Comparison of ENCODE assay signal across 23 cellular contexts in genomic region chr1:227559499-227559898, GRCh38. TPM values are rescaled to one million over a fixed set of nuclear protein-coding genes. Genes with fewer than 3 reads are reported as not detected.
DNase-seq lines count a peak whose midpoint lies in the region; ATAC-seq, FAIRE-seq and TF ChIP-seq lines count a peak whose summit lies in the region.
"Had no signal": no experiment of that assay in that cellular context is flagged by ENCODE, and none has a peak within 500 bp of the region (broad histone marks: within the 10 kb centered on the region; RNA-seq: fewer than 3 reads in every experiment).

No MANE protein-coding gene starts in this region.

- POLR2A ChIA-PET in K562 (lab: Yijun Ruan, JAX): interaction anchor here (0.5 to 1.4 kb wide), 2 partner anchors 10 to 133 kb away, joined by 3 to 4 read pairs; no protein-coding TSS in a partner anchor

- DNase-seq in Right ventricle myocardium superior: peak; percentile 34
- DNase-seq in Right ventricle myocardium inferior (ENCODE audit: missing footprints): no peak
- DNase-seq in K562 (ENCODE audit: extremely low read depth in 1 of 4, low spot score in 3 of 4): no peak
- DNase-seq in mucosa of descending colon: peak in 2 of 3 donors; percentile 25 to 36
- peak; percentile 43 to 73 for DNase-seq in aorta
- DNase-seq in anterior cingulate cortex (lab: John Stamatoyannopoulos, UW): no peak
- no peak for DNase-seq in stimulated activated naive CD4-positive, alpha-beta T cell (lab: John Stamatoyannopoulos, UW)
- DNase-seq: CD4-positive, alpha-beta memory T cell; EL; GM23248; KG1; MV-4-11; NCI-H1417; NCI-H187; NCI-H2107; NCI-H2227 treated with DMSO at 0.1 percent for 48 hours; NCI-H510A treated with DMSO at 0.1 percent for 48 hours; NCI-H774; SHP77 treated with DMSO at 0.1 percent for 48 hours had no signal

- no peak overlapping the region for H3K9ac ChIP-seq in K562 (ENCODE audit: insufficient read depth in 1 of 2, low read depth in 2 of 2, low read length in 2 of 2)
- H3K9ac ChIP-seq: GM23248 had no signal

- TF ChIP-seq CTCF in K562 (IDR thresholded peaks at IDR 0.05 in 2 of 3, conservative IDR thresholded peaks at IDR 0.05 in 1 of 3; ENCODE audit: insufficient read depth in 2 of 3, low read depth in 1 of 3, low read length in 3 of 3) (no peak), mucosa of descending colon (IDR thresholded peaks at IDR 0.05) (no peak)

- BruUV-seq in K562 (replicated peaks; lab: Mats Ljungman, UMichigan): no TSS peak

- H3K27ac ChIP-seq in K562 (ENCODE audit: extremely low read depth, low read depth, low read length) (no peak overlapping the region), aorta (ENCODE audit: low read depth in 1 of 2, low read length in 2 of 2) (no peak overlapping the region)
- H3K27ac ChIP-seq: GM23248 had no signal

- no peaks in the 10 kb centered on the region for H3K9me1 ChIP-seq in K562 (ENCODE audit: control insufficient read depth, insufficient read depth, low read length)

- H3K9me3 ChIP-seq in K562 (replicated peaks; ENCODE audit: control insufficient read depth, insufficient read depth, low read depth, low read length) (peaks cover 18% of the 10 kb centered on the region), mucosa of descending colon (no peaks in the 10 kb centered on the region), aorta (ENCODE audit: control insufficient read depth, low read length) (no peaks in the 10 kb centered on the region)

- H3K4me3 ChIP-seq in K562 (no peak overlapping the region), mucosa of descending colon (no peak overlapping the region), aorta (ENCODE audit: low read length in 2 of 2) (no peak overlapping the region)
- H3K4me3 ChIP-seq: GM23248 had no signal

- no peak for TF ChIP-seq EP300 in K562 (IDR thresholded peaks at IDR 0.05; ENCODE audit: low read length)

- peaks cover 0 to 5% of the 10 kb centered on the region in 2 experiments; a peak in 1 of 5 replicates for H3K27me3 ChIP-seq in K562 (ENCODE audit: control insufficient read depth in 2 of 2, insufficient read depth in 2 of 2, low read length in 2 of 2)
- no peaks in the 10 kb centered on the region for H3K27me3 ChIP-seq in aorta (ENCODE audit: control insufficient read depth in 1 of 2, insufficient read depth in 2 of 2, low read length in 1 of 2)

- TF ChIP-seq POLR2A in K562 (conservative IDR thresholded peaks at IDR 0.05): no peak

- TF ChIP-seq RAD21 in K562 (CRISPR knock-in tag; conservative IDR thresholded peaks at IDR 0.05 in 1 of 2, IDR thresholded peaks at IDR 0.05 in 1 of 2): no peak

- CTCF ChIA-PET in K562 (lab: Yijun Ruan, JAX; ENCODE audit: low intra/inter-chr PET ratio): no interaction called here

- no peak for FAIRE-seq in K562 (lab: Jason Lieb, UNC)
- FAIRE-seq: GM12891, HepG2 had no signal

- in situ Hi-C loops in K562 (cut with MboI): no loop called here

- 29% methylated on average over 27 of the region's 27 CpGs for WGBS in K562 (ENCODE audit: insufficient coverage, low coverage, missing lambda C conversion rate)
- 38% methylated on average over 21 to 27 of the region's 27 CpGs for WGBS in aorta, 2 donors

- H4K20me1 ChIP-seq in K562 (replicated peaks; ENCODE audit: control insufficient read depth, insufficient read depth, low read length): no peaks in the 10 kb centered on the region

- peaks cover 7% of the 10 kb centered on the region for H3K79me2 ChIP-seq in K562 (ENCODE audit: control insufficient read depth, insufficient read depth, low read length)

- ATAC-seq in Right ventricle myocardium superior (ENCODE audit: poor library complexity) (no peak), Right ventricle myocardium inferior (no peak), K562 (no peak), mucosa of descending colon (no peak), aorta (ENCODE audit: low FRiP score) (no peak), HG03175 (IDR thresholded peaks at IDR 0.05; ENCODE audit: unreplicated experiment) (no peak)
- ATAC-seq: HCT116, HepG2 had no signal

- H3K36me3 ChIP-seq in K562 (ENCODE audit: control insufficient read depth, insufficient read depth, low read length) (no peaks in the 10 kb centered on the region), mucosa of descending colon (ENCODE audit: low read depth) (no peaks in the 10 kb centered on the region), aorta (ENCODE audit: control insufficient read depth in 1 of 2, insufficient read depth in 2 of 2, low read length in 1 of 2) (no peaks in the 10 kb centered on the region)

- H3K4me1 ChIP-seq in K562 (replicated peaks in 1 of 2; ENCODE audit: control insufficient read depth in 2 of 2, insufficient read depth in 2 of 2, low read length in 2 of 2): peaks cover 4 to 23% of the 10 kb centered on the region in 2 experiments; a peak in 4 of 5 replicates
- H3K4me1 ChIP-seq in mucosa of descending colon (ENCODE audit: low read depth): no peaks in the 10 kb centered on the region
- H3K4me1 ChIP-seq in aorta (ENCODE audit: control insufficient read depth in 1 of 2, insufficient read depth in 2 of 2, low read length in 2 of 2): no peaks in the 10 kb centered on the region

- intact Hi-C loops in Right ventricle myocardium superior (cut with DNase I) (no loop called here), Right ventricle myocardium inferior (cut with DNase I) (no loop called here), K562 (cut with micrococcal nuclease) (no loop called here), mucosa of descending colon (cut with DNase I, micrococcal nuclease) (no loop called here), aorta (cut with DNase I) (no loop called here)

- H2AFZ ChIP-seq in K562 (ENCODE audit: low read depth, low read length): peak overlapping the region; percentile 44; the same call in 1 of the 2 replicates
- H2AFZ ChIP-seq: GM23248 had no signal

- H3K4me2 ChIP-seq in K562 (ENCODE audit: insufficient read depth, low read length): 0 out of 2 replicates have a peak overlapping the region, but pooled peaks have one; percentile 2

TF ChIP-seq in K562, 482 proteins besides CTCF, POLR2A, EP300 and RAD21 (continues in another document):
- no peak for TF ChIP-seq CAMTA2 (CRISPR knock-in tag; conservative IDR thresholded peaks at IDR 0.05)
- TF ChIP-seq POLR3G (IDR thresholded peaks at IDR 0.05; ENCODE audit: extremely low read depth, insufficient read length, insufficient replicate concordance): no peak
- no peak for TF ChIP-seq FOXP4 (CRISPR knock-in tag; IDR thresholded peaks at IDR 0.05; ENCODE audit: borderline replicate concordance)
- TF ChIP-seq NR0B1 (IDR thresholded peaks at IDR 0.05; ENCODE audit: partially characterized antibody): no peak
- TF ChIP-seq RBBP5 (IDR thresholded peaks at IDR 0.05; ENCODE audit: borderline replicate concordance, insufficient read depth, low read length, poor library complexity, severe bottlenecking): no peak

RNA-seq across cellular contexts. Expression of gene ZNF678, which starts 3.9 kb away (rescaled TPM):
- total RNA-seq in Right ventricle myocardium superior (2.4 TPM), Right ventricle myocardium inferior (3.0 TPM), K562 (2014; rRNA removed) (7.8 and 13.3 TPM in 2 replicates), K562 (2014; rRNA removed; fragmentation: Illumina TruSeq; extraction: Trizol) (16.7 and 18.1 TPM in 2 replicates), K562 (2015; rRNA removed; fragmentation: Illumina TruSeq; extraction: Trizol) (12.1 and 16.8 TPM in 2 replicates), K562 (2021) (9.0 and 10.6 TPM in 2 replicates), mucosa of descending colon (10 to 100 TPM in 1 of 3 donors, 1 to 10 TPM in 2; 6.8 to 10.4 (median 8.9) TPM), aorta (1 to 10 TPM; 7.2 to 9.7 TPM)
- total RNA-seq in K562 (2011; cell fraction: chromatin; rRNA removed; ENCODE audit: low replicate concordance): 29.6 and 44.7 TPM in 2 replicates
- 15.3 and 23.0 TPM in 2 replicates for total RNA-seq in K562 (2011; cell fraction: nucleolus; rRNA removed)
- 34.5 and 43.7 TPM in 2 replicates for total RNA-seq in K562 (2011; cell fraction: nucleoplasm; rRNA removed)
- polyA plus RNA-seq in K562 (2011; rRNA removed) (8.0 and 8.2 TPM in 2 replicates), K562 (2014; fragmentation: Illumina TruSeq; extraction: Trizol) (9.1 and 9.7 TPM in 2 replicates), K562 (2014; fragmentation: Nextera tagmentation; extraction: Ambion mirVana) (1 to 10 TPM; 3.0 to 3.2 TPM), K562 (2014; rRNA removed) (4.2 and 6.1 TPM in 2 replicates), aorta (1 to 10 TPM; 1.8 to 2.8 TPM)
- 2.8 and 6.3 TPM in 2 replicates for polyA plus RNA-seq in K562 (2011; cell fraction: cytosol; rRNA removed)
- 15.1 and 16.5 TPM in 2 replicates for polyA plus RNA-seq in K562 (2011; cell fraction: nucleus; rRNA removed)
- 5.3 and 6.7 TPM in 2 replicates for polyA plus RNA-seq in K562 (2012)
- 33.6 and 36.6 TPM in 2 replicates for polyA minus RNA-seq in K562 (2011; rRNA and poly(A)+ RNA removed)
- 10.6 and 12.9 TPM in 2 replicates for polyA minus RNA-seq in K562 (2011; cell fraction: cytosol; rRNA and poly(A)+ RNA removed)
- polyA minus RNA-seq in K562 (2011; cell fraction: nucleus; rRNA and poly(A)+ RNA removed): 33.5 and 50.3 TPM in 2 replicates

Comparison
In these comparisons a context has a peak if more than half of its experiments do, and no peak if none do; other contexts are left out.
1. DNase-seq: peak in Right ventricle myocardium superior (single experiment), mucosa of descending colon (2 of 3) and aorta (2 of 2); none in Right ventricle myocardium inferior (single experiment), K562 (0 of 4), anterior cingulate cortex (0 of 58) and stimulated activated naive CD4-positive, alpha-beta T cell (0 of 6).